32 cellular contexts compared by ENCODE assay signal in the genomic region with DNA sequence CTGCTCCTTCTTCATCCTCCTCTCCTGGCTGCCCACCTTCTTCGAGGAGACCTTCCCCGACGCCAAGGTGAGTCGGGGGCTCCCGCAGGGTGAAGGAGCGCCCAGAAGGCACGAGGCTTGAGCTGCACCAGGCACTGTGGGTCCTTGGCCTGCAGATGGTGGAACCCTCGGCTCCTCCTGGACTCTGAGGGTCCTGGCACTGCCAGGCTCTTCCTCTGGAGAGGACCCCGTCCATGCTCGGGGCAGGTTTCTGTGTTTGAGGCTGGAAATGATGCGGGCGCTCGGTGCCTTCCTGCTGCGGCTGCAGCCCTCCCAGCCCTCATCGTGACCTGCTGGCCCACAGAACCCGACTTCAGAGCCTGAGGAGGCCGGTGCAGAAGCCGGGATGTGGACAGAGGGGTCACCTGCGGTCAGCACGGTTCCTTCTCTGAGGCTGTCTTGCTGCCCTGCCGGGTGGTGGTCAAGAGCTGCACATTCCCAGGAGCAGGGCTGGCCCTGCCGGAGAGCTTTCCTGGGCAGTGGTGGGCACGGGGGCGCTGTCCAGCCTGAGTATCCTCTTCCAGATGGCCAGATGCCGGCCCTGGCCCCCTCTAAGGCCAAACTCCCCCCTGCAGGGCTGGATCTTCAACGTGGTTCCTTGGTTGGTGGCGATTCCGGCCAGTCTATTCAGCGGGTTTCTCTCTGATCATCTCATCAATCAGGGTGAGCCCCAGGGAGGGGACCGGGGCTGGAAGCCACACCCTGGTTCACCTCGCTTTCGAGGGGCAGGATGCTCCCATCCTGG. TPM values are rescaled to one million over a fixed set of nuclear protein-coding genes. Genes with fewer than 3 reads are reported as not detected.
"Had no signal": no experiment of that assay in that cellular context is flagged by ENCODE, and none has a peak within 500 bp of the region (broad histone marks: within the 10 kb centered on the region; RNA-seq: fewer than 3 reads in every experiment).

No MANE protein-coding gene starts in this region.

- H3K36me3 ChIP-seq: colonic mucosa, left ventricle myocardium inferior, ovary had no signal

- DNase-seq: colonic mucosa; effector CD8-positive, alpha-beta T cell; endodermal cell; foreskin keratinocyte; heart left ventricle; left colon; left ventricle myocardium inferior; lower lobe of right lung; naive thymus-derived CD8-positive, alpha-beta T cell; nephron progenitor cell; occipital lobe; ovary; psoas muscle; stimulated activated CD4-positive, alpha-beta T cell treated with anti-CD3 and anti-CD28 coated beads, Interleukin-2, amount 100 ng/mL, for 24 hours; stimulated activated CD4-positive, alpha-beta T cell treated with anti-CD3 and anti-CD28 coated beads, Interleukin-4, amount 100 ng/mL, for 4 hours; stimulated activated naive CD8-positive, alpha-beta T cell treated with anti-CD3 and anti-CD28 coated beads, Interleukin-15, Interleukin-2, amounts not matched to agents 100 U/mL and 50 U/mL, for 24 hours; substantia nigra; testis; tibial artery had no signal

- H3K27me3 ChIP-seq: colonic mucosa, hepatocyte, ovary, testis, tibial artery had no signal

- H3K4me3 ChIP-seq: colonic mucosa, gastroesophageal sphincter, heart left ventricle, hepatocyte, left ventricle myocardium inferior, lower lobe of right lung, ovary, psoas muscle, smooth muscle cell, testis, tibial artery had no signal

- H3K4me1 ChIP-seq: colonic mucosa, foreskin keratinocyte, gastroesophageal sphincter, left ventricle myocardium inferior, lower lobe of right lung, psoas muscle, tibial artery had no signal

- H3K27ac ChIP-seq: colonic mucosa, epithelial cell of prostate, foreskin keratinocyte, gastroesophageal sphincter, heart left ventricle, hepatocyte, left ventricle myocardium inferior, lower lobe of right lung, ovary, psoas muscle, testis, tibial artery had no signal

- ATAC-seq: esophagus mucosa; foreskin keratinocyte; gastroesophageal sphincter; heart left ventricle; left colon; lower lobe of right lung; naive thymus-derived CD8-positive, alpha-beta T cell; psoas muscle; sciatic nerve; stimulated activated memory B cell treated with anti-CD40 and anti-IgM and Interleukin-4, amounts not matched to agents 10 μg/mL and 1 μg/mL and 100 μg/mL, for 72 hours; stimulated activated naive CD8-positive, alpha-beta T cell treated with anti-CD3 and anti-CD28 coated beads, Interleukin-15, Interleukin-2, amounts not matched to agents 100 U/mL and 50 U/mL, for 24 hours had no signal

- H3K9me3 ChIP-seq: colonic mucosa, gastroesophageal sphincter, heart left ventricle, left ventricle myocardium inferior, lower lobe of right lung, ovary, psoas muscle, testis, tibial artery had no signal

RNA-seq across cellular contexts. Expression of gene SLC17A9, which starts 11.3 kb away (rescaled TPM):
- total RNA-seq: myocyte had no signal

RNA-seq across cellular contexts. Expression of gene BHLHE23, which starts 43.0 kb away (rescaled TPM):
- total RNA-seq: chondrocyte; colonic mucosa; endodermal cell; esophagus mucosa; foreskin keratinocyte; gastroesophageal sphincter; heart left ventricle; hepatocyte; kidney epithelial cell; left colon; left ventricle myocardium inferior; lower lobe of right lung; mesenteric fat pad; myocyte; naive thymus-derived CD8-positive, alpha-beta T cell; occipital lobe; ovary; psoas muscle; renal cortical epithelial cell; sciatic nerve; smooth muscle cell had no signal
- polyA plus RNA-seq: foreskin keratinocyte; heart left ventricle; hepatocyte; naive thymus-derived CD8-positive, alpha-beta T cell; ovary; psoas muscle; smooth muscle cell; urinary bladder had no signal
